ENCODE assay signal across 18 cellular contexts in the genomic region with DNA sequence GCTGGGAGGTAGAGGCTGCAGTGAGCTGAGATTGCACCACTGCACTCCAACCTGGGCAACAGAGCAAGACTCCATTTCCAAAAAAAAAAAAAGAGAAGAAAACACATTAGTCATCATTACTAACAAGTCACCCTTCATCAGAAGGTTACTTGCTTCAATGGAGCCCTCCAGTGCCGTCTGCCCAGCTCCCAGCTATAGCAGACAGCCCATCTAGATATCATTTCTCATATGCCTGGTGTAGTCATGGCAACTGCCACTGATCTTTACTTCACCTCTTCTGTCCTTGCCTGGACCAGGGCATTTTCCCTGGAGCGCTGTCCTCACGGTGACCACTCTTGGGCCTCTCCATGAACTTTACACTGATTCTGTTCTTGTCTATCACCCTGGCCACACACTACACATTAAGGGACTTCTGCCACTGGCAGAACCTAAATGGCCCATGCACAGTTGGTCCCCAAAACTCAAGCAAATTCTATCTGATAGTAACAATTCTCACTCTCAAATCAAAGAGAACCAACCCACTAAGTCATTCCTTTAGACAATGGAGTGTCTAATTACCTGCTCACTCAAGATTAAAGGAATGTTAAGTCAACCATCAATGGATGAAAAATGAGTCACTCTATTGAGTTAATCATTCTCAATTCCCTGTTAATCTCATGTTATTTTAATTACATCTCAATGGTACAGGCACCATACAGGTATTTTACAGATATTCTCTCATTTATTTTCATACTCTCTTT. TPM values are rescaled to one million over a fixed set of nuclear protein-coding genes. Genes with fewer than 3 reads are reported as not detected.
DNase-seq lines count a peak whose midpoint lies in the region; ATAC-seq, FAIRE-seq and TF ChIP-seq lines count a peak whose summit lies in the region.
"Had no signal": no experiment of that assay in that cellular context is flagged by ENCODE, and none has a peak within 500 bp of the region (broad histone marks: within the 10 kb centered on the region; RNA-seq: fewer than 3 reads in every experiment).

No MANE protein-coding gene starts in this region.

- H3K4me2 ChIP-seq in A549 (no peak overlapping the region), OCI-LY7 (ENCODE audit: low read length) (no peak overlapping the region)

- TF ChIP-seq CTCF in A549 (IDR thresholded peaks at IDR 0.05) = no peak
- no peak for TF ChIP-seq CTCF in D721Med (IDR thresholded peaks at IDR 0.05; ENCODE audit: insufficient read depth, missing control alignments)
- TF ChIP-seq CTCF in bronchial epithelial cell (IDR thresholded peaks at IDR 0.05; ENCODE audit: insufficient read depth, low read length, severe bottlenecking) = no peak
- no peak for TF ChIP-seq CTCF in OCI-LY7 (conservative IDR thresholded peaks at IDR 0.05; ENCODE audit: low read length)

- DNase-seq in A549 (ENCODE audit: low read depth in 1 of 2, low spot score in 1 of 2) (no peak), D721Med (ENCODE audit: insufficient read length, low spot score) (no peak), bronchial epithelial cell (ENCODE audit: low read depth) (peak; percentile 37), left kidney (ENCODE audit: low read depth, low spot score) (peak; percentile 44), OCI-LY7 (ENCODE audit: low spot score) (no peak), cerebellar nuclear complex (lab: John Stamatoyannopoulos, UW) (no peak), NCI-H446 (lab: John Stamatoyannopoulos, UW) (no peak), Kasumi-1 (lab: John Stamatoyannopoulos, UW) (no peak)
- DNase-seq: CD4-positive, alpha-beta T cell; DMS 273 treated with DMSO at 0.1 percent for 48 hours; Karpas-422; NCI-H146; NCI-H2081 treated with DMSO at 0.1 percent for 48 hours; NCI-H2227 treated with DMSO at 0.1 percent for 48 hours; SIG-M5 had no signal

- WGBS in A549 (ENCODE audit: missing lambda C conversion rate) = 49% methylated on average over 3 of the region's 3 CpGs

- H3K79me2 ChIP-seq in OCI-LY7 (ENCODE audit: insufficient read depth, low read depth, low read length) = no peaks in the 10 kb centered on the region

- H3K36me3 ChIP-seq in bronchial epithelial cell (ENCODE audit: control insufficient read depth, insufficient read depth, low read length) (no peaks in the 10 kb centered on the region), OCI-LY7 (ENCODE audit: insufficient read depth, low read length) (no peaks in the 10 kb centered on the region)

- POLR2A ChIA-PET in A549 (lab: Yijun Ruan, JAX) (no interaction called here), OCI-LY7 (lab: Charles Lee) (no interaction called here)

- ATAC-seq in A549 = no peak

- H3K4me3 ChIP-seq in A549 = no peak overlapping the region
- no peak overlapping the region for H3K4me3 ChIP-seq in bronchial epithelial cell (ENCODE audit: low read depth, low read length)
- H3K4me3 ChIP-seq in OCI-LY7 (ENCODE audit: low read depth, low read length, poor library complexity, severe bottlenecking) = no peak overlapping the region

- BruUV-seq in OCI-LY7 (replicated peaks; lab: Mats Ljungman, UMichigan) = no TSS peak

- peaks cover 2% of the 10 kb centered on the region for H3K4me1 ChIP-seq in A549
- no peaks in the 10 kb centered on the region for H3K4me1 ChIP-seq in OCI-LY7 (ENCODE audit: insufficient read depth, low read length, poor library complexity, severe bottlenecking)

- TF ChIP-seq EP300 in A549 (IDR thresholded peaks at IDR 0.05) = no peak

- TF ChIP-seq RAD21 in A549 (conservative IDR thresholded peaks at IDR 0.05 in 1 of 2, IDR thresholded peaks at IDR 0.05 in 1 of 2) = no peak

- H2AFZ ChIP-seq in OCI-LY7 (ENCODE audit: low read length) = no peak overlapping the region

- CTCF ChIA-PET in A549 (lab: Yijun Ruan, JAX) = interaction anchor here (0.6 to 6.7 kb wide), 4 partner anchors 8 to 365 kb away, joined by 3 to 31 read pairs (median 6); no protein-coding TSS in a partner anchor
- CTCF ChIA-PET in OCI-LY7 (lab: Charles Lee; ENCODE audit: unreplicated experiment) = no interaction called here

- H3K9me3 ChIP-seq in A549 = no peaks in the 10 kb centered on the region
- no peaks in the 10 kb centered on the region for H3K9me3 ChIP-seq in OCI-LY7 (ENCODE audit: low read length)

- no peak for TF ChIP-seq POLR2A in A549 (IDR thresholded peaks at IDR 0.05; ENCODE audit: low read length)

- no peak for FAIRE-seq in A549 (lab: Jason Lieb, UNC)
- FAIRE-seq in D721Med (lab: Jason Lieb, UNC) = peak; percentile 29
- no peak for FAIRE-seq in bronchial epithelial cell (lab: Jason Lieb, UNC)
- FAIRE-seq: H54 had no signal

- H3K27ac ChIP-seq in A549 = no peak overlapping the region
- H3K27ac ChIP-seq in OCI-LY7 (ENCODE audit: low read depth, low read length, poor library complexity, severe bottlenecking) = no peak overlapping the region

- H4K20me1 ChIP-seq in OCI-LY7 (ENCODE audit: insufficient read depth, low read length) = no peaks in the 10 kb centered on the region

- intact Hi-C loops in OCI-LY7 (cut with micrococcal nuclease; ENCODE audit: unreplicated experiment) = no loop called here

- H3K27me3 ChIP-seq in bronchial epithelial cell (ENCODE audit: control insufficient read depth, insufficient read depth, low read length) = peaks cover 2% of the 10 kb centered on the region

- H3K9me2 ChIP-seq in OCI-LY7 (ENCODE audit: insufficient read depth, low read length) = no peaks in the 10 kb centered on the region

TF ChIP-seq in A549, 52 proteins besides CTCF, POLR2A, EP300 and RAD21:
- TF ChIP-seq SREBF2 (IDR thresholded peaks at IDR 0.05) = no peak
- TF ChIP-seq MAFK (IDR thresholded peaks at IDR 0.05; ENCODE audit: partially characterized antibody) = peak; percentile 35
TF ChIP-seq in A549: peak in this region for 1.

RNA-seq across cellular contexts. Expression of a gene that starts 12.9 kb away (rescaled TPM):
- polyA plus RNA-seq in A549 (2011; rRNA removed) = not detected in 2 replicates
- polyA plus RNA-seq in A549 (2012; cell fraction: cytosol; rRNA removed) = 0.01 TPM in 1 of 2 replicates, not detected in the other
- not detected in 2 replicates for polyA plus RNA-seq in A549 (2012; cell fraction: nucleus; rRNA removed)
- not detected in 3 replicates for polyA plus RNA-seq in A549 (2017; fragmentation: RNase III; extraction: RNeasy Plus Mini Kit Qiagen cat#74134 plus additional on column Dnase treatment)
- polyA minus RNA-seq in A549 (2011; rRNA and poly(A)+ RNA removed) = not detected in 2 replicates
- not detected in 2 replicates for total RNA-seq in bronchial epithelial cell
- not detected in 2 replicates for total RNA-seq in OCI-LY7 (2014; rRNA removed; shearing (Covaris generic))
- total RNA-seq in OCI-LY7 (2022) = not detected in 2 replicates
- total RNA-seq: A673, Daoy had no signal

RNA-seq across cellular contexts. Expression of a gene that starts 16.6 kb away (rescaled TPM):
- polyA plus RNA-seq in A549 (2011; rRNA removed) (not detected in 2 replicates), A549 (2017; fragmentation: RNase III; extraction: RNeasy Plus Mini Kit Qiagen cat#74134 plus additional on column Dnase treatment) (not detected in 3 replicates)
- not detected in 2 replicates for polyA plus RNA-seq in A549 (2012; cell fraction: cytosol; rRNA removed)
- 0.01 TPM in 1 of 2 replicates, not detected in the other for polyA plus RNA-seq in A549 (2012; cell fraction: nucleus; rRNA removed)
- polyA minus RNA-seq in A549 (2011; rRNA and poly(A)+ RNA removed) = not detected in 2 replicates
- total RNA-seq in bronchial epithelial cell (not detected in 2 replicates), OCI-LY7 (2022) (not detected in 2 replicates)
- total RNA-seq in OCI-LY7 (2014; rRNA removed; shearing (Covaris generic)) = not detected in 2 replicates
- total RNA-seq: A673; CD4-positive, alpha-beta T cell; Daoy had no signal

Comparison
In these comparisons a context has a peak if more than half of its experiments do, and no peak if none do; other contexts are left out.
1. DNase-seq: peak in bronchial epithelial cell (single experiment) and left kidney (single experiment); none in A549 (0 of 2), D721Med (single experiment), OCI-LY7 (single experiment), cerebellar nuclear complex (0 of 2), NCI-H446 (0 of 2) and Kasumi-1 (0 of 2).